In genomic region chr20:58547527-58548475, GRCh38 we compare ENCODE assay signal across 1 cellular context.
TF ChIP-seq lines count a peak whose summit lies in the region.

No MANE protein-coding gene starts in this region.

TF ChIP-seq in HepG2, 621 proteins besides CTCF, POLR2A, EP300 and RAD21:
- TF ChIP-seq PTBP1 (IDR thresholded peaks at IDR 0.05; ENCODE audit: low read depth, low read length, poor library complexity, severe bottlenecking), result no peak
- no peak for TF ChIP-seq ARID3A (IDR thresholded peaks at IDR 0.05; ENCODE audit: low read depth, low read length)
- no peak for TF ChIP-seq NR2F6 (IDR thresholded peaks at IDR 0.05)
- TF ChIP-seq NR2F6 (CRISPR knock-in tag; IDR thresholded peaks at IDR 0.05), result no peak
